Comparison of ENCODE assay signal across 14 cellular contexts in the genomic region with DNA sequence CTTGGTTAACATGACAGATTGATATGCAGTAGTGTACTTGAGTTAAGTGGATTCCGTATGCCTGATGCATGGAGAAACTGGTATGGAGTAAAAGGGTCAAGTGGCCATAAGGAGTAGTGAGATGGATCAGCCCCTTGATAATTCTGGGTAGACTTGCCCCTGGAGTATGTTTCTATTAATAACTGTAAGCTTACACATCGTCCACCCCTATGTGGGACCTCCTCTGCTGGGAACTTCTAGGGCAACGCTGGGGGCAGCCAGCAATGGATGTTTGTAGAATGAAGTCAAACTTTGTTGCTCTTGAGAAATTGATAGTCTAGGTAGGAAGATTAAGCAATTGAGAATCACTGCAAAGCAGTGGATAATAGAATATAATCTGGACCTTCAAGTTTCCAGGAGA. TPM values are rescaled to one million over a fixed set of nuclear protein-coding genes. Genes with fewer than 3 reads are reported as not detected.
DNase-seq lines count a peak whose midpoint lies in the region; ATAC-seq and TF ChIP-seq lines count a peak whose summit lies in the region.
"Had no signal": no experiment of that assay in that cellular context is flagged by ENCODE, and none has a peak within 500 bp of the region (broad histone marks: within the 10 kb centered on the region; RNA-seq: fewer than 3 reads in every experiment).

No MANE protein-coding gene starts in this region.

- H3K36me3 ChIP-seq in HUES48 (ENCODE audit: control insufficient read depth, insufficient read depth, low read length) = no peaks in the 10 kb centered on the region
- H3K36me3 ChIP-seq: left ventricle myocardium inferior, transverse colon had no signal

- H3K27me3 Mint-ChIP-seq in natural killer cell (ENCODE audit: low read depth in 2 of 2) = no peaks in the 10 kb centered on the region
- no peaks in the 10 kb centered on the region for H3K27me3 Mint-ChIP-seq in activated T-cell treated with anti-CD3 and anti-CD28 coated beads, Interleukin-2, amount 50 U/mL, for 4 hours (ENCODE audit: low read depth)

- no peak overlapping the region for H3K9ac ChIP-seq in HUES48 (ENCODE audit: low read depth, low read length)
- H3K9ac ChIP-seq: parathyroid adenoma had no signal

- DNase-seq in DMS153 treated with DMSO at 0.1 percent for 48 hours (lab: John Stamatoyannopoulos, UW; ENCODE audit: unreplicated experiment) (peak; percentile 14), astrocyte of the hippocampus (ENCODE audit: low read depth, low spot score) (peak; percentile 51), natural killer cell (no peak), NCI-H1048 (lab: John Stamatoyannopoulos, UW) (no peak)
- DNase-seq in activated T-cell treated with anti-CD3 and anti-CD28 coated beads, Interleukin-2, amount 50 U/mL, for 4 hours = no peak
- DNase-seq: GDM1, left ventricle myocardium inferior, NCI-H1930, SIG-M5, transverse colon had no signal

- no peaks in the 10 kb centered on the region for H3K9me3 ChIP-seq in HUES48 (ENCODE audit: control insufficient read depth, insufficient read depth, low read length)
- H3K9me3 ChIP-seq: left ventricle myocardium inferior, transverse colon had no signal

- H3K27ac ChIP-seq in HUES48 (ENCODE audit: low read depth, low read length) = peak overlapping the region; percentile 59
- H3K27ac ChIP-seq: left ventricle myocardium inferior, parathyroid adenoma, transverse colon had no signal

- peak overlapping the region; percentile 89 to 96 for H3K27ac Mint-ChIP-seq in natural killer cell

- peaks cover 79 to 83% of the 10 kb centered on the region in 2 donors for H3K4me1 Mint-ChIP-seq in natural killer cell
- peaks cover 52% of the 10 kb centered on the region for H3K4me1 Mint-ChIP-seq in activated T-cell treated with anti-CD3 and anti-CD28 coated beads, Interleukin-2, amount 50 U/mL, for 4 hours (ENCODE audit: low read depth)

- no peaks in the 10 kb centered on the region for H3K9me3 Mint-ChIP-seq in natural killer cell
- no peaks in the 10 kb centered on the region for H3K9me3 Mint-ChIP-seq in activated T-cell treated with anti-CD3 and anti-CD28 coated beads, Interleukin-2, amount 50 U/mL, for 4 hours

- H3K27me3 ChIP-seq in HUES48 (ENCODE audit: control insufficient read depth, insufficient read depth, low read length) = peaks cover 21% of the 10 kb centered on the region
- H3K27me3 ChIP-seq: transverse colon had no signal

- ATAC-seq in natural killer cell (no peak), HG03469 (IDR thresholded peaks at IDR 0.05; ENCODE audit: unreplicated experiment) (no peak)
- ATAC-seq in activated T-cell treated with anti-CD3 and anti-CD28 coated beads, Interleukin-2, amount 50 U/mL, for 4 hours = no peak
- ATAC-seq: esophagus mucosa had no signal

- H3K4me3 ChIP-seq in HUES48 (ENCODE audit: low read depth, low read length) = no peak overlapping the region
- H3K4me3 ChIP-seq: left ventricle myocardium inferior, transverse colon had no signal

- peak overlapping the region; percentile 59 for H3K4me3 Mint-ChIP-seq in natural killer cell
- H3K4me3 Mint-ChIP-seq in activated T-cell treated with anti-CD3 and anti-CD28 coated beads, Interleukin-2, amount 50 U/mL, for 4 hours = no peak overlapping the region

- H3K36me3 Mint-ChIP-seq in natural killer cell = no peaks in the 10 kb centered on the region
- peaks cover 6% of the 10 kb centered on the region for H3K36me3 Mint-ChIP-seq in activated T-cell treated with anti-CD3 and anti-CD28 coated beads, Interleukin-2, amount 50 U/mL, for 4 hours (ENCODE audit: insufficient read depth)

- no peak for TF ChIP-seq CTCF in natural killer cell (IDR thresholded peaks at IDR 0.05)

- H3K4me1 ChIP-seq in HUES48 (ENCODE audit: control insufficient read depth, insufficient read depth, low read length) = peaks cover 38% of the 10 kb centered on the region

- intact Hi-C loops in natural killer cell (cut with micrococcal nuclease) = loop anchor here (5.0 kb wide), 1 partner anchor 97 kb away; a partner anchor contains a TSS

RNA-seq across cellular contexts. Expression of a gene that starts 3.5 kb away (rescaled TPM):
- total RNA-seq in natural killer cell = 100 to 1,000 TPM; 121 to 131 (median 128) TPM
- 10 to 100 TPM; 10.1 to 11.0 (median 10.7) TPM for total RNA-seq in activated T-cell treated with anti-CD3 and anti-CD28 coated beads, Interleukin-2, amount 50 U/mL, for 4 hours

Comparison
In these comparisons a context has a peak if more than half of its experiments do, and no peak if none do; other contexts are left out.
1. DNase-seq: peak in DMS153 treated with DMSO at 0.1 percent for 48 hours (single experiment) and astrocyte of the hippocampus (single experiment); none in natural killer cell (single experiment), activated T-cell treated with anti-CD3 and anti-CD28 coated beads, Interleukin-2, amount 50 U/mL, for 4 hours (single experiment) and NCI-H1048 (single experiment).
2. RNA of a gene that starts 3.5 kb away (total RNA-seq): 121 to 131 TPM in natural killer cell; 10.1 to 11.0 TPM in activated T-cell treated with anti-CD3 and anti-CD28 coated beads, Interleukin-2, amount 50 U/mL, for 4 hours; every median in the first group is over 10 times any median in the second.